In the genomic region with DNA sequence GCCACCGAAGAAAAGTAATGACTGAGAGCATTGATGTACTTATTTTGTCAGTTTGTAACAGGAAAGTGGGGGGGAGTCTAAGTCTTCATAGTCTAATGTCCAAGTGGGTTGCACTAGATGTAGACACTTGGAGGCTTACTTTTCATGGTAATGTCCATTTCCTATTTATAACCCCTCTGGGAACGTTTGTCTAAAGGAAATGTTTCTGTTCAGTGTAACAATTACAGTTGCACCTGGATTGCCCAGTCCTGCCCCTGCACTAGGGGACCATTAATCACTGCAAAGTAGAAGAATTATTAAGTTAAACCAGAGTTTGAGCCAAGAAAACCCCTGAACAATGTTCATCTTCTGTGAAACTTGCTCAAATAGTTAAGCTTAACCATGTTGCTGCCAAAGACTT, we compare ENCODE assay signal across 18 cellular contexts.
DNase-seq lines count a peak whose midpoint lies in the region; ATAC-seq, FAIRE-seq and TF ChIP-seq lines count a peak whose summit lies in the region.
"Had no signal": no experiment of that assay in that cellular context is flagged by ENCODE, and none has a peak within 500 bp of the region (broad histone marks: within the 10 kb centered on the region; RNA-seq: fewer than 3 reads in every experiment).

No MANE protein-coding gene starts in this region.

- H3K36me3 Mint-ChIP-seq in nephron (ENCODE audit: low read depth) (peaks cover 23% of the 10 kb centered on the region), WTC11 (no peaks in the 10 kb centered on the region)
- H3K36me3 Mint-ChIP-seq: CD4-positive, alpha-beta memory T cell had no signal

- TF ChIP-seq CTCF in HEK293 (tag by site-specific recombination; IDR thresholded peaks at IDR 0.05), result no peak
- no peak for TF ChIP-seq CTCF in OCI-LY3 (IDR thresholded peaks at IDR 0.05; ENCODE audit: low read depth, low read length)
- no peak for TF ChIP-seq CTCF in nephron (IDR thresholded peaks at IDR 0.05; ENCODE audit: unreplicated experiment in 3 of 3)
- no peak for TF ChIP-seq CTCF in WTC11 (IDR thresholded peaks at IDR 0.05)
- TF ChIP-seq CTCF in mucosa of descending colon (IDR thresholded peaks at IDR 0.05), result no peak

- H3K27me3 Mint-ChIP-seq in nephron (ENCODE audit: low read depth) (no peaks in the 10 kb centered on the region), WTC11 (ENCODE audit: low read depth) (no peaks in the 10 kb centered on the region)

- intact Hi-C loops in mucosa of descending colon (cut with DNase I, micrococcal nuclease), result no loop called here

- CTCF ChIA-PET in HEK293 (lab: Yijun Ruan, JAX) (no interaction called here), WTC11 (lab: Charles Lee) (no interaction called here)

- FAIRE-seq in HTR-8/SVneo (lab: Jason Lieb, UNC), result peak; percentile 80
- FAIRE-seq: GM12892, H1 had no signal

- H3K9me3 Mint-ChIP-seq in nephron, result peaks cover 4% of the 10 kb centered on the region
- no peaks in the 10 kb centered on the region for H3K9me3 Mint-ChIP-seq in WTC11

- H3K4me2 ChIP-seq in OCI-LY3 (ENCODE audit: low read length), result 0 out of 2 replicates have a peak overlapping the region, but pooled peaks have one; percentile 4

- peak overlapping the region; percentile 27 to 30 (median 28) for H3K27ac Mint-ChIP-seq in nephron
- H3K27ac Mint-ChIP-seq in WTC11, result no peak overlapping the region
- H3K27ac Mint-ChIP-seq: CD4-positive, alpha-beta memory T cell had no signal

- H3K4me3 Mint-ChIP-seq in nephron (no peak overlapping the region), WTC11 (no peak overlapping the region)
- H3K4me3 Mint-ChIP-seq: CD4-positive, alpha-beta memory T cell had no signal

- no peak for DNase-seq in HTR-8/SVneo (ENCODE audit: insufficient read length, low spot score)
- DNase-seq in WTC11 (ENCODE audit: low spot score), result no peak
- no peak for DNase-seq in mucosa of descending colon
- DNase-seq: C1 segment of cervical spinal cord; Caco-2; CD4-positive, alpha-beta memory T cell; DMS153; DND-41; GM23248; H7; HCEC 1CT had no signal

- H2AFZ ChIP-seq in OCI-LY3 (ENCODE audit: low read depth, low read length), result no peak overlapping the region
- H2AFZ ChIP-seq: GM23248 had no signal

- H3K9ac ChIP-seq in OCI-LY3 (ENCODE audit: low read length), result no peak overlapping the region
- H3K9ac ChIP-seq: GM23248 had no signal

- H3K9me3 ChIP-seq in HEK293 (ENCODE audit: control insufficient read depth, insufficient read depth, low read depth, low read length) (no peaks in the 10 kb centered on the region), OCI-LY3 (ENCODE audit: insufficient read depth, low read length) (no peaks in the 10 kb centered on the region), mucosa of descending colon (no peaks in the 10 kb centered on the region)
- H3K9me3 ChIP-seq: Caco-2 had no signal

- no peak for ATAC-seq in GM19455 (IDR thresholded peaks at IDR 0.05; ENCODE audit: unreplicated experiment)
- ATAC-seq in WTC11, result no peak
- no peak for ATAC-seq in mucosa of descending colon
- ATAC-seq in GM19351 (IDR thresholded peaks at IDR 0.05; ENCODE audit: unreplicated experiment), result no peak

- H3K4me1 ChIP-seq in HEK293 (ENCODE audit: control insufficient read depth, insufficient read depth, low read length) (no peaks in the 10 kb centered on the region), OCI-LY3 (ENCODE audit: low read length) (peaks cover 20% of the 10 kb centered on the region), mucosa of descending colon (ENCODE audit: low read depth) (no peaks in the 10 kb centered on the region)

- H4K20me1 ChIP-seq in OCI-LY3 (ENCODE audit: insufficient read depth, low read length), result no peaks in the 10 kb centered on the region

- H3K4me1 Mint-ChIP-seq in nephron (peaks cover 24% of the 10 kb centered on the region), WTC11 (peaks cover 9% of the 10 kb centered on the region)
- H3K4me1 Mint-ChIP-seq: CD4-positive, alpha-beta memory T cell had no signal

- no peaks in the 10 kb centered on the region for H3K79me2 ChIP-seq in OCI-LY3 (ENCODE audit: low read length)

- peaks cover 0 to 5% of the 10 kb centered on the region in 2 experiments; a peak in 1 of 3 replicates for H3K36me3 ChIP-seq in HEK293 (ENCODE audit: control insufficient read depth in 2 of 2, insufficient read depth in 1 of 2, low read length in 2 of 2)
- no peaks in the 10 kb centered on the region for H3K36me3 ChIP-seq in OCI-LY3 (replicated peaks; ENCODE audit: low read depth, low read length)
- H3K36me3 ChIP-seq in mucosa of descending colon (ENCODE audit: low read depth), result no peaks in the 10 kb centered on the region

- POLR2A ChIA-PET in HEK293 (lab: Yijun Ruan, JAX) (interaction anchor here (0.6 kb wide), 1 partner anchor 296 kb away, joined by 3 read pairs; no protein-coding TSS in a partner anchor), WTC11 (lab: Charles Lee) (no interaction called here)

- H3K4me3 ChIP-seq in HEK293 (ENCODE audit: low read depth, low read length) (no peak overlapping the region), OCI-LY3 (ENCODE audit: low read length) (no peak overlapping the region), mucosa of descending colon (no peak overlapping the region)
- H3K4me3 ChIP-seq: GM23248 had no signal

- H3K27me3 ChIP-seq in OCI-LY3 (ENCODE audit: low read depth, low read length), result no peaks in the 10 kb centered on the region

- H3K27ac ChIP-seq in HEK293 (ENCODE audit: extremely low read depth, low read depth, low read length) (no peak overlapping the region), OCI-LY3 (ENCODE audit: low read length) (no peak overlapping the region)
- H3K27ac ChIP-seq: GM23248 had no signal

TF ChIP-seq in HEK293, 187 proteins besides CTCF, POLR2A, EP300 and RAD21 (continues in another document):
- TF ChIP-seq, protein P1, sequence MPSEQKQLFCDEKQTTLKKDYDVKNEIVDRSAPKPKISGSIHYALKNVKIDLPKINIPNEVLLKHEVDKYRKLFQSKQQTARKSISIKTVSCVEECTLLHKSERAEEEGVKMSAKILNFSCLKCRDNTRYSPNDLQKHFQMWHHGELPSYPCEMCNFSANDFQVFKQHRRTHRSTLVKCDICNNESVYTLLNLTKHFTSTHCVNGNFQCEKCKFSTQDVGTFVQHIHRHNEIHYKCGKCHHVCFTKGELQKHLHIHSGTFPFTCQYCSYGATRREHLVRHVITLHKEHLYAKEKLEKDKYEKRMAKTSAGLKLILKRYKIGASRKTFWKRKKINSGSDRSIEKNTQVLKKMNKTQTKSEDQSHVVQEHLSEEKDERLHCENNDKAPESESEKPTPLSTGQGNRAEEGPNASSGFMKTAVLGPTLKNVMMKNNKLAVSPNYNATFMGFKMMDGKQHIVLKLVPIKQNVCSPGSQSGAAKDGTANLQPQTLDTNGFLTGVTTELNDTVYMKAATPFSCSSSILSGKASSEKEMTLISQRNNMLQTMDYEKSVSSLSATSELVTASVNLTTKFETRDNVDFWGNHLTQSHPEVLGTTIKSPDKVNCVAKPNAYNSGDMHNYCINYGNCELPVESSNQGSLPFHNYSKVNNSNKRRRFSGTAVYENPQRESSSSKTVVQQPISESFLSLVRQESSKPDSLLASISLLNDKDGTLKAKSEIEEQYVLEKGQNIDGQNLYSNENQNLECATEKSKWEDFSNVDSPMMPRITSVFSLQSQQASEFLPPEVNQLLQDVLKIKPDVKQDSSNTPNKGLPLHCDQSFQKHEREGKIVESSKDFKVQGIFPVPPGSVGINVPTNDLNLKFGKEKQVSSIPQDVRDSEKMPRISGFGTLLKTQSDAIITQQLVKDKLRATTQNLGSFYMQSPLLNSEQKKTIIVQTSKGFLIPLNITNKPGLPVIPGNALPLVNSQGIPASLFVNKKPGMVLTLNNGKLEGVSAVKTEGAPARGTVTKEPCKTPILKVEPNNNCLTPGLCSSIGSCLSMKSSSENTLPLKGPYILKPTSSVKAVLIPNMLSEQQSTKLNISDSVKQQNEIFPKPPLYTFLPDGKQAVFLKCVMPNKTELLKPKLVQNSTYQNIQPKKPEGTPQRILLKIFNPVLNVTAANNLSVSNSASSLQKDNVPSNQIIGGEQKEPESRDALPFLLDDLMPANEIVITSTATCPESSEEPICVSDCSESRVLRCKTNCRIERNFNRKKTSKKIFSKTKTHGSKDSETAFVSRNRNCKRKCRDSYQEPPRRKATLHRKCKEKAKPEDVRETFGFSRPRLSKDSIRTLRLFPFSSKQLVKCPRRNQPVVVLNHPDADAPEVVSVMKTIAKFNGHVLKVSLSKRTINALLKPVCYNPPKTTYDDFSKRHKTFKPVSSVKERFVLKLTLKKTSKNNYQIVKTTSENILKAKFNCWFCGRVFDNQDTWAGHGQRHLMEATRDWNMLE (tag by site-specific recombination; conservative IDR thresholded peaks at IDR 0.05; ENCODE audit: low read depth), result no peak

TF ChIP-seq in WTC11, 78 proteins besides CTCF, POLR2A, EP300 and RAD21 (continues in another document):
- TF ChIP-seq, protein P2, sequence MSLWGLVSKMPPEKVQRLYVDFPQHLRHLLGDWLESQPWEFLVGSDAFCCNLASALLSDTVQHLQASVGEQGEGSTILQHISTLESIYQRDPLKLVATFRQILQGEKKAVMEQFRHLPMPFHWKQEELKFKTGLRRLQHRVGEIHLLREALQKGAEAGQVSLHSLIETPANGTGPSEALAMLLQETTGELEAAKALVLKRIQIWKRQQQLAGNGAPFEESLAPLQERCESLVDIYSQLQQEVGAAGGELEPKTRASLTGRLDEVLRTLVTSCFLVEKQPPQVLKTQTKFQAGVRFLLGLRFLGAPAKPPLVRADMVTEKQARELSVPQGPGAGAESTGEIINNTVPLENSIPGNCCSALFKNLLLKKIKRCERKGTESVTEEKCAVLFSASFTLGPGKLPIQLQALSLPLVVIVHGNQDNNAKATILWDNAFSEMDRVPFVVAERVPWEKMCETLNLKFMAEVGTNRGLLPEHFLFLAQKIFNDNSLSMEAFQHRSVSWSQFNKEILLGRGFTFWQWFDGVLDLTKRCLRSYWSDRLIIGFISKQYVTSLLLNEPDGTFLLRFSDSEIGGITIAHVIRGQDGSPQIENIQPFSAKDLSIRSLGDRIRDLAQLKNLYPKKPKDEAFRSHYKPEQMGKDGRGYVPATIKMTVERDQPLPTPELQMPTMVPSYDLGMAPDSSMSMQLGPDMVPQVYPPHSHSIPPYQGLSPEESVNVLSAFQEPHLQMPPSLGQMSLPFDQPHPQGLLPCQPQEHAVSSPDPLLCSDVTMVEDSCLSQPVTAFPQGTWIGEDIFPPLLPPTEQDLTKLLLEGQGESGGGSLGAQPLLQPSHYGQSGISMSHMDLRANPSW (CRISPR knock-in tag; conservative IDR thresholded peaks at IDR 0.05; ENCODE audit: low read depth), result no peak
- no peak for TF ChIP-seq ZNF232 (CRISPR knock-in tag; IDR thresholded peaks at IDR 0.05)
- no peak for TF ChIP-seq RORB (CRISPR knock-in tag; IDR thresholded peaks at IDR 0.05)
